Comparison of ENCODE assay signal across 10 cellular contexts in the genomic region with DNA sequence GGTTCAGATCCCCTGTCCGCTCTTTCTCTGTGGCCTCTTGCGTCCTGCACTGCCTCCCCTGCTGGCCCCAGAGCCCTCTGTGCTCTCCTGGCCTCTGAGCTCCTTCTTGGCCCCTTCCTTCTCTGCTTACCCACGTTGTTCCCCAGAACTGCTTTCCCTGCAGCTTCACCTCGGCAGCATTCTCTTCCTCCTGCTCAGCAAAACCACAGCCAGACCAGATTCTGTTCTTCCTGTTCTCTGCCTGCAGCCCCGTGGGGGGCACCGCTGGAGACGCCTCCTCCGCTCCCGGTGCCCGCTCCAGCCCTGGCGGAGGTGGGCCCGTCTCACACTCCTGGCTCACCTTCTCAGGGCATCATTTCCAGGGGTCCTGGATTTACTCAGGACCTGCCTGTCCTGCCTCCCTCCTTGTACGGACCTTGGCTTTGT. TPM values are rescaled to one million over a fixed set of nuclear protein-coding genes. Genes with fewer than 3 reads are reported as not detected.
DNase-seq lines count a peak whose midpoint lies in the region; ATAC-seq and TF ChIP-seq lines count a peak whose summit lies in the region.
"Had no signal": no experiment of that assay in that cellular context is flagged by ENCODE, and none has a peak within 500 bp of the region (broad histone marks: within the 10 kb centered on the region; RNA-seq: fewer than 3 reads in every experiment).

No MANE protein-coding gene starts in this region.

- H3K4me1 ChIP-seq in esophagus squamous epithelium, result peaks cover 13 to 56% (median 47%) of the 10 kb centered on the region in 3 donors

- no peaks in the 10 kb centered on the region for H3K27me3 Mint-ChIP-seq in stimulated activated naive B cell treated with anti-CD40 and anti-IgM and Interleukin-4, amounts not matched to agents 10 μg/mL and 1 μg/mL and 100 μg/mL, for 72 hours

- TF ChIP-seq CTCF in HL-60 (IDR thresholded peaks at IDR 0.05; ENCODE audit: insufficient read depth, low read length) (no peak), esophagus squamous epithelium (IDR thresholded peaks at IDR 0.05) (no peak)

- H3K27ac ChIP-seq in HL-60 (replicated peaks) (peak overlapping the region; percentile 82), esophagus squamous epithelium (peak overlapping the region; percentile 44 to 76 (median 58))

- peaks cover 41 to 98% (median 43%) of the 10 kb centered on the region in 3 donors for H3K36me3 ChIP-seq in esophagus squamous epithelium

- 44 to 60% methylated on average over 13 of the region's 13 CpGs for WGBS in esophagus squamous epithelium, 2 donors

- no peaks in the 10 kb centered on the region for H3K9me3 ChIP-seq in esophagus squamous epithelium

- intact Hi-C loops in esophagus squamous epithelium (cut with DNase I), result no loop called here

- ATAC-seq in stimulated activated naive B cell treated with anti-CD40 and anti-IgM and Interleukin-4, amounts not matched to agents 10 μg/mL and 1 μg/mL and 100 μg/mL, for 72 hours (replicated peaks), result no peak
- no peak for ATAC-seq in HG03521 (IDR thresholded peaks at IDR 0.05; ENCODE audit: unreplicated experiment)
- ATAC-seq in GM21786 (IDR thresholded peaks at IDR 0.05; ENCODE audit: unreplicated experiment), result no peak
- no peak for ATAC-seq in HG02973 (IDR thresholded peaks at IDR 0.05; ENCODE audit: unreplicated experiment)

- peaks cover 8 to 15% of the 10 kb centered on the region in 2 donors for H3K4me1 Mint-ChIP-seq in stimulated activated naive B cell treated with anti-CD40 and anti-IgM and Interleukin-4, amounts not matched to agents 10 μg/mL and 1 μg/mL and 100 μg/mL, for 72 hours

- no peaks in the 10 kb centered on the region for H3K27me3 ChIP-seq in HL-60 (ENCODE audit: insufficient read depth, poor library complexity, severe bottlenecking)
- H3K27me3 ChIP-seq in esophagus squamous epithelium, result no peaks in the 10 kb centered on the region

- no peak for TF ChIP-seq POLR2A in esophagus squamous epithelium (IDR thresholded peaks at IDR 0.05)

- H3K36me3 Mint-ChIP-seq in stimulated activated naive B cell treated with anti-CD40 and anti-IgM and Interleukin-4, amounts not matched to agents 10 μg/mL and 1 μg/mL and 100 μg/mL, for 72 hours, result peaks cover 38 to 64% of the 10 kb centered on the region in 2 donors

- H3K4me3 ChIP-seq in HL-60 (replicated peaks; ENCODE audit: insufficient read depth, low read length), result no peak overlapping the region
- no peak overlapping the region for H3K4me3 ChIP-seq in esophagus squamous epithelium

- H3K4me3 Mint-ChIP-seq in stimulated activated naive B cell treated with anti-CD40 and anti-IgM and Interleukin-4, amounts not matched to agents 10 μg/mL and 1 μg/mL and 100 μg/mL, for 72 hours, result no peak overlapping the region

- peak; percentile 60 to 89 for DNase-seq in HL-60 (ENCODE audit: low read depth in 1 of 2, low spot score in 1 of 2)
- peak; percentile 66 for DNase-seq in SIG-M5 treated with dmso at 0.1 percent for 504 hours (lab: John Stamatoyannopoulos, UW; ENCODE audit: unreplicated experiment)
- DNase-seq in esophagus squamous epithelium (lab: John Stamatoyannopoulos, UW), result no peak
- DNase-seq in stimulated activated naive B cell treated with anti-CD40 and anti-IgM and Interleukin-4, amounts not matched to agents 10 μg/mL and 1 μg/mL and 100 μg/mL, for 72 hours, result no peak
- DNase-seq: activated gamma-delta T cell treated with Interleukin-2 at 50 U/mL for 16 hours, DND-41, NCI-H1417 treated with DMSO at 0.1 percent for 48 hours had no signal

- peak overlapping the region; percentile 68 for H3K27ac Mint-ChIP-seq in stimulated activated naive B cell treated with anti-CD40 and anti-IgM and Interleukin-4, amounts not matched to agents 10 μg/mL and 1 μg/mL and 100 μg/mL, for 72 hours

- H3K9me3 Mint-ChIP-seq in stimulated activated naive B cell treated with anti-CD40 and anti-IgM and Interleukin-4, amounts not matched to agents 10 μg/mL and 1 μg/mL and 100 μg/mL, for 72 hours, result no peaks in the 10 kb centered on the region

RNA-seq across cellular contexts. Expression of gene TCP11, which starts 59.7 kb away (rescaled TPM):
- total RNA-seq in esophagus squamous epithelium, result under 1 TPM in 1 of 4 donors, not detected in 3; 0.64 TPM

Comparison
In these comparisons a context has a peak if more than half of its experiments do, and no peak if none do; other contexts are left out.
1. DNase-seq: peak in HL-60 (2 of 2) and SIG-M5 treated with dmso at 0.1 percent for 504 hours (single experiment); none in esophagus squamous epithelium (single experiment) and stimulated activated naive B cell treated with anti-CD40 and anti-IgM and Interleukin-4, amounts not matched to agents 10 μg/mL and 1 μg/mL and 100 μg/mL, for 72 hours (single experiment).